20 cellular contexts compared by ENCODE assay signal in genomic region chr3:71589132-71589531, GRCh38. TPM values are rescaled to one million over a fixed set of nuclear protein-coding genes. Genes with fewer than 3 reads are reported as not detected.
DNase-seq lines count a peak whose midpoint lies in the region; ATAC-seq and TF ChIP-seq lines count a peak whose summit lies in the region.
"Had no signal": no experiment of that assay in that cellular context is flagged by ENCODE, and none has a peak within 500 bp of the region (broad histone marks: within the 10 kb centered on the region; RNA-seq: fewer than 3 reads in every experiment).

No MANE protein-coding gene starts in this region.

- no peaks in the 10 kb centered on the region for H3K27me3 Mint-ChIP-seq in activated naive CD4-positive, alpha-beta T cell treated with anti-CD3 and anti-CD28 coated beads, Interleukin-2, amount 50 U/mL, for 24 hours
- H3K27me3 Mint-ChIP-seq: B cell had no signal

- H3K9me3 Mint-ChIP-seq in activated naive CD4-positive, alpha-beta T cell treated with anti-CD3 and anti-CD28 coated beads, Interleukin-2, amount 50 U/mL, for 24 hours: no peaks in the 10 kb centered on the region
- H3K9me3 Mint-ChIP-seq: CD14-positive monocyte had no signal

- peaks cover 0 to 39% (median 34%) of the 10 kb centered on the region in 4 donors for H3K4me1 ChIP-seq in esophagus muscularis mucosa
- H3K4me1 ChIP-seq in lower lobe of right lung: peaks cover 24% of the 10 kb centered on the region

- H3K27ac ChIP-seq in esophagus muscularis mucosa (replicated peaks in 1 of 4) (no peak overlapping the region), lower lobe of right lung (no peak overlapping the region)
- H3K27ac ChIP-seq: A549 had no signal

- H3K4me3 Mint-ChIP-seq in activated naive CD4-positive, alpha-beta T cell treated with anti-CD3 and anti-CD28 coated beads, Interleukin-2, amount 50 U/mL, for 24 hours: no peak overlapping the region
- H3K4me3 Mint-ChIP-seq: B cell, CD14-positive monocyte, IgD-negative memory B cell had no signal

- H3K9me3 ChIP-seq in esophagus muscularis mucosa (peaks cover 0 to 5% (median 0%) of the 10 kb centered on the region in 4 donors), lower lobe of right lung (no peaks in the 10 kb centered on the region)

- peak overlapping the region; percentile 19 for H3K27ac Mint-ChIP-seq in activated naive CD4-positive, alpha-beta T cell treated with anti-CD3 and anti-CD28 coated beads, Interleukin-2, amount 50 U/mL, for 24 hours
- H3K27ac Mint-ChIP-seq: B cell, CD14-positive monocyte had no signal

- no peak for DNase-seq in activated naive CD4-positive, alpha-beta T cell treated with anti-CD3 and anti-CD28 coated beads, Interleukin-2, amount 50 U/mL, for 16 hours
- DNase-seq in NCI-H1105 treated with DMSO at 0.1 percent for 48 hours (lab: John Stamatoyannopoulos, UW): peak; percentile 79
- peak; percentile 95 for DNase-seq in NCI-H69 (lab: John Stamatoyannopoulos, UW)
- DNase-seq in esophagus muscularis mucosa (ENCODE audit: extremely low spot score): peak; percentile 39
- DNase-seq in lower lobe of right lung: no peak
- DNase-seq in activated effector memory CD4-positive, alpha-beta T cell treated with Interleukin-2 at 50 U/mL for 16 hours: no peak
- no peak for DNase-seq in HT-29 (ENCODE audit: low spot score)
- DNase-seq: DMS79; NCI-H1436 treated with DMSO at 0.1 percent for 48 hours; NCI-H2029 treated with DMSO at 0.1 percent for 48 hours; NCI-H524; NK-92 treated with Interleukin-12 subunit alpha and Interleukin-12 subunit beta, amount 100 ng/mL, for 24 hours; SIG-M5 had no signal

- peaks cover 35% of the 10 kb centered on the region for H3K4me1 Mint-ChIP-seq in activated naive CD4-positive, alpha-beta T cell treated with anti-CD3 and anti-CD28 coated beads, Interleukin-2, amount 50 U/mL, for 24 hours

- no peak for ATAC-seq in lower lobe of right lung
- ATAC-seq: A549, HCT116, SK-N-SH treated with all-trans-retinoic acid at 6 μM for 48 hours had no signal

- no peaks in the 10 kb centered on the region for H3K36me3 ChIP-seq in esophagus muscularis mucosa
- no peaks in the 10 kb centered on the region for H3K36me3 ChIP-seq in lower lobe of right lung

- no peak overlapping the region for H3K4me3 ChIP-seq in esophagus muscularis mucosa
- H3K4me3 ChIP-seq in lower lobe of right lung: no peak overlapping the region
- H3K4me3 ChIP-seq: A549 had no signal

- H3K27me3 ChIP-seq in esophagus muscularis mucosa: no peaks in the 10 kb centered on the region
- no peaks in the 10 kb centered on the region for H3K27me3 ChIP-seq in lower lobe of right lung (ENCODE audit: low read depth)

- no peak for TF ChIP-seq POLR2A in esophagus muscularis mucosa (IDR thresholded peaks at IDR 0.05; ENCODE audit: low read depth)

- WGBS in esophagus muscularis mucosa: 52% methylated on average over 2 of the region's 2 CpGs

- TF ChIP-seq EP300 in esophagus muscularis mucosa (IDR thresholded peaks at IDR 0.05): no peak

- TF ChIP-seq CTCF in esophagus muscularis mucosa (IDR thresholded peaks at IDR 0.05) (no peak), lower lobe of right lung (IDR thresholded peaks at IDR 0.05) (no peak)

- H3K36me3 Mint-ChIP-seq in activated naive CD4-positive, alpha-beta T cell treated with anti-CD3 and anti-CD28 coated beads, Interleukin-2, amount 50 U/mL, for 24 hours: no peaks in the 10 kb centered on the region

- intact Hi-C loops in esophagus muscularis mucosa (cut with DNase I): loop anchor here (5.0 to 10.0 kb wide), 5 partner anchors 93 to 1037 kb away; no protein-coding TSS in a partner anchor
- intact Hi-C loops in lower lobe of right lung (cut with DNase I): no loop called here

RNA-seq across cellular contexts. Expression of gene FOXP1, which starts 5.6 kb away (rescaled TPM):
- total RNA-seq in esophagus muscularis mucosa (100 to 1,000 TPM; 181 to 225 (median 205) TPM), lower lobe of right lung (138 TPM)
- 27.6 and 31.0 TPM in 2 replicates for total RNA-seq in HT-29 (2014; rRNA removed; shearing (Covaris generic))

Comparison
In these comparisons a context has a peak if more than half of its experiments do, and no peak if none do; other contexts are left out.
1. DNase-seq: peak in NCI-H1105 treated with DMSO at 0.1 percent for 48 hours (single experiment), NCI-H69 (single experiment) and esophagus muscularis mucosa (single experiment); none in activated naive CD4-positive, alpha-beta T cell treated with anti-CD3 and anti-CD28 coated beads, Interleukin-2, amount 50 U/mL, for 16 hours (single experiment), lower lobe of right lung (single experiment), activated effector memory CD4-positive, alpha-beta T cell treated with Interleukin-2 at 50 U/mL for 16 hours (single experiment) and HT-29 (single experiment).